In the genomic region with DNA sequence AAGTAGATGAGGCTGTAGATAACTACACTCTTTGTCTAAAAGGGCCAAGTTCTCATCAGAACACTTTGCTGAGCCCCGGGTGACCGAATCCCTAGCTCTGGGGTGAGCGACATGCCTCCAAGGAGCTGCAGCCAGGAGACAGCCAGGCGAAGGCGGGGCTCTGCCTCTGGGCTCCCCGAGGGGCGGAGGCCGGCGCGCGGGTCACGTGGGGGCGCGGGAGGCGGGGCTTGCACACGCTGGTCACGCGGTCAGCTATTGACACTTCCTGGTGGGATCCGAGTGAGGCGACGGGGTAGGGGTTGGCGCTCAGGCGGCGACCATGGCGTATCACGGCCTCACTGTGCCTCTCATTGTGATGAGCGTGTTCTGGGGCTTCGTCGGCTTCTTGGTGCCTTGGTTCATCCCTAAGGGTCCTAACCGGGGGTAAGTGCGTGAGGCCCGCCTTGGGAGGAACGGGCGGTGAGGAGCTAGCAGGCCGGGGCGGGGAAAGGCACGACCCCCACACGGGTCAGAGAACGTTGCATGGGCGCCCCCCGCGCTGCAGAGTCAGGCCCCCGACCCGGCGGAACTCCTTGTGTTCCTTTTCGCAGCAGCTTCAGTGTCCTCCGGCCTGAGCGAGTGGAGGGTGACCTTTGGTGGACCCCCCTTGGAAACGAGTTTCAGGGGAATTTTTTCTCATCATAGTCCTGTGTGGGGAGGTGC, we compare ENCODE assay signal across 1 cellular context.
TF ChIP-seq lines count a peak whose summit lies in the region.

ATP6V0E1 (plus strand) TSS at position 230 of the 702 bp plus-strand sequence; CDS start at position 320, 90 bp downstream.

TF ChIP-seq in HepG2, 621 proteins besides CTCF, POLR2A, EP300 and RAD21 (continued from another document and continues in another):
- no peak for TF ChIP-seq ZNF335 (CRISPR knock-in tag; IDR thresholded peaks at IDR 0.05)
- no peak for TF ChIP-seq HMGA1 (CRISPR knock-in tag; conservative IDR thresholded peaks at IDR 0.05)
- no peak; the same call in 1 of the 2 replicates for TF ChIP-seq ZSCAN29 (CRISPR knock-in tag; conservative IDR thresholded peaks at IDR 0.05)
- TF ChIP-seq ZNF720 (CRISPR knock-in tag; IDR thresholded peaks at IDR 0.05), result no peak
- TF ChIP-seq ZIK1 (CRISPR knock-in tag; IDR thresholded peaks at IDR 0.05; ENCODE audit: borderline replicate concordance, low read depth), result 0 out of 2 replicates have a peak, but pooled peaks have one; percentile 45
- TF ChIP-seq NFIB (CRISPR knock-in tag; IDR thresholded peaks at IDR 0.05; ENCODE audit: borderline replicate concordance), result no peak
- TF ChIP-seq ZFP82 (CRISPR knock-in tag; IDR thresholded peaks at IDR 0.05; ENCODE audit: borderline replicate concordance), result no peak
- TF ChIP-seq IRF1 (CRISPR knock-in tag; IDR thresholded peaks at IDR 0.05; ENCODE audit: low read depth), result no peak
- no peak for TF ChIP-seq TCF7L2 (IDR thresholded peaks at IDR 0.05; ENCODE audit: low read depth, low read length)
- peak; percentile 62 for TF ChIP-seq RXRA (CRISPR knock-in tag; IDR thresholded peaks at IDR 0.05)
- no peak for TF ChIP-seq KLF13 (CRISPR knock-in tag; IDR thresholded peaks at IDR 0.05)
- no peak for TF ChIP-seq MTF2 (CRISPR knock-in tag; IDR thresholded peaks at IDR 0.05; ENCODE audit: borderline replicate concordance)
- no peak for TF ChIP-seq ZNF121 (CRISPR knock-in tag; IDR thresholded peaks at IDR 0.05)
- no peak; the same call in 1 of the 2 replicates for TF ChIP-seq ZSCAN21 (CRISPR knock-in tag; IDR thresholded peaks at IDR 0.05; ENCODE audit: borderline replicate concordance)
- TF ChIP-seq POGK (CRISPR knock-in tag; conservative IDR thresholded peaks at IDR 0.05), result peak; percentile 54; the same call in 1 of the 2 replicates
- no peak for TF ChIP-seq ZNF75D (CRISPR knock-in tag; IDR thresholded peaks at IDR 0.05; ENCODE audit: borderline replicate concordance)
- TF ChIP-seq ZBTB14 (CRISPR knock-in tag; IDR thresholded peaks at IDR 0.05), result no peak
- TF ChIP-seq ZNF800 (CRISPR knock-in tag; IDR thresholded peaks at IDR 0.05), result no peak
- TF ChIP-seq SIX4 (CRISPR knock-in tag; IDR thresholded peaks at IDR 0.05), result no peak
- TF ChIP-seq, protein P1, sequence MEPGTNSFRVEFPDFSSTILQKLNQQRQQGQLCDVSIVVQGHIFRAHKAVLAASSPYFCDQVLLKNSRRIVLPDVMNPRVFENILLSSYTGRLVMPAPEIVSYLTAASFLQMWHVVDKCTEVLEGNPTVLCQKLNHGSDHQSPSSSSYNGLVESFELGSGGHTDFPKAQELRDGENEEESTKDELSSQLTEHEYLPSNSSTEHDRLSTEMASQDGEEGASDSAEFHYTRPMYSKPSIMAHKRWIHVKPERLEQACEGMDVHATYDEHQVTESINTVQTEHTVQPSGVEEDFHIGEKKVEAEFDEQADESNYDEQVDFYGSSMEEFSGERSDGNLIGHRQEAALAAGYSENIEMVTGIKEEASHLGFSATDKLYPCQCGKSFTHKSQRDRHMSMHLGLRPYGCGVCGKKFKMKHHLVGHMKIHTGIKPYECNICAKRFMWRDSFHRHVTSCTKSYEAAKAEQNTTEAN (CRISPR knock-in tag; conservative IDR thresholded peaks at IDR 0.05), result peak; percentile 95
- TF ChIP-seq RORA (CRISPR knock-in tag; IDR thresholded peaks at IDR 0.05), result no peak
- no peak for TF ChIP-seq ZNF83 (CRISPR knock-in tag; IDR thresholded peaks at IDR 0.05; ENCODE audit: borderline replicate concordance)
- no peak for TF ChIP-seq ETV5 (CRISPR knock-in tag; IDR thresholded peaks at IDR 0.05; ENCODE audit: borderline replicate concordance)
- TF ChIP-seq ZNF605 (CRISPR knock-in tag; IDR thresholded peaks at IDR 0.05), result peak; percentile 41; the same call in 1 of the 2 replicates
- no peak for TF ChIP-seq ZNF460 (CRISPR knock-in tag; IDR thresholded peaks at IDR 0.05; ENCODE audit: borderline replicate concordance)
- no peak for TF ChIP-seq ZBTB8A (CRISPR knock-in tag; IDR thresholded peaks at IDR 0.05; ENCODE audit: borderline replicate concordance, low read depth)
- TF ChIP-seq MYC (CRISPR knock-in tag; IDR thresholded peaks at IDR 0.05; ENCODE audit: borderline replicate concordance), result peak; percentile 80; the same call in 1 of the 2 replicates
- no peak for TF ChIP-seq ZNF530 (CRISPR knock-in tag; IDR thresholded peaks at IDR 0.05; ENCODE audit: low read depth)
- no peak for TF ChIP-seq FOXP1 (IDR thresholded peaks at IDR 0.05)
- no peak for TF ChIP-seq FOXP1 (CRISPR knock-in tag; IDR thresholded peaks at IDR 0.05)
- TF ChIP-seq, protein P2, sequence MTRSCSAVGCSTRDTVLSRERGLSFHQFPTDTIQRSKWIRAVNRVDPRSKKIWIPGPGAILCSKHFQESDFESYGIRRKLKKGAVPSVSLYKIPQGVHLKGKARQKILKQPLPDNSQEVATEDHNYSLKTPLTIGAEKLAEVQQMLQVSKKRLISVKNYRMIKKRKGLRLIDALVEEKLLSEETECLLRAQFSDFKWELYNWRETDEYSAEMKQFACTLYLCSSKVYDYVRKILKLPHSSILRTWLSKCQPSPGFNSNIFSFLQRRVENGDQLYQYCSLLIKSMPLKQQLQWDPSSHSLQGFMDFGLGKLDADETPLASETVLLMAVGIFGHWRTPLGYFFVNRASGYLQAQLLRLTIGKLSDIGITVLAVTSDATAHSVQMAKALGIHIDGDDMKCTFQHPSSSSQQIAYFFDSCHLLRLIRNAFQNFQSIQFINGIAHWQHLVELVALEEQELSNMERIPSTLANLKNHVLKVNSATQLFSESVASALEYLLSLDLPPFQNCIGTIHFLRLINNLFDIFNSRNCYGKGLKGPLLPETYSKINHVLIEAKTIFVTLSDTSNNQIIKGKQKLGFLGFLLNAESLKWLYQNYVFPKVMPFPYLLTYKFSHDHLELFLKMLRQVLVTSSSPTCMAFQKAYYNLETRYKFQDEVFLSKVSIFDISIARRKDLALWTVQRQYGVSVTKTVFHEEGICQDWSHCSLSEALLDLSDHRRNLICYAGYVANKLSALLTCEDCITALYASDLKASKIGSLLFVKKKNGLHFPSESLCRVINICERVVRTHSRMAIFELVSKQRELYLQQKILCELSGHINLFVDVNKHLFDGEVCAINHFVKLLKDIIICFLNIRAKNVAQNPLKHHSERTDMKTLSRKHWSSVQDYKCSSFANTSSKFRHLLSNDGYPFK (CRISPR knock-in tag; IDR thresholded peaks at IDR 0.05; ENCODE audit: borderline replicate concordance), result peak; percentile 88
- TF ChIP-seq SRSF4 (IDR thresholded peaks at IDR 0.05; ENCODE audit: low read depth, low read length, poor library complexity, severe bottlenecking), result no peak
- TF ChIP-seq HNF4G (IDR thresholded peaks at IDR 0.05; ENCODE audit: borderline replicate concordance, low read depth, low read length), result no peak
- TF ChIP-seq HNF4G (CRISPR knock-in tag; IDR thresholded peaks at IDR 0.05; ENCODE audit: borderline replicate concordance, low read depth), result 0 out of 2 replicates have a peak, but pooled peaks have one; percentile 11
- TF ChIP-seq CAMTA2 (CRISPR knock-in tag; IDR thresholded peaks at IDR 0.05; ENCODE audit: borderline replicate concordance), result no peak
- peak; percentile 55; the same call in 1 of the 2 replicates for TF ChIP-seq KDM2A (CRISPR knock-in tag; IDR thresholded peaks at IDR 0.05; ENCODE audit: borderline replicate concordance, low read depth)
- TF ChIP-seq, protein P3, sequence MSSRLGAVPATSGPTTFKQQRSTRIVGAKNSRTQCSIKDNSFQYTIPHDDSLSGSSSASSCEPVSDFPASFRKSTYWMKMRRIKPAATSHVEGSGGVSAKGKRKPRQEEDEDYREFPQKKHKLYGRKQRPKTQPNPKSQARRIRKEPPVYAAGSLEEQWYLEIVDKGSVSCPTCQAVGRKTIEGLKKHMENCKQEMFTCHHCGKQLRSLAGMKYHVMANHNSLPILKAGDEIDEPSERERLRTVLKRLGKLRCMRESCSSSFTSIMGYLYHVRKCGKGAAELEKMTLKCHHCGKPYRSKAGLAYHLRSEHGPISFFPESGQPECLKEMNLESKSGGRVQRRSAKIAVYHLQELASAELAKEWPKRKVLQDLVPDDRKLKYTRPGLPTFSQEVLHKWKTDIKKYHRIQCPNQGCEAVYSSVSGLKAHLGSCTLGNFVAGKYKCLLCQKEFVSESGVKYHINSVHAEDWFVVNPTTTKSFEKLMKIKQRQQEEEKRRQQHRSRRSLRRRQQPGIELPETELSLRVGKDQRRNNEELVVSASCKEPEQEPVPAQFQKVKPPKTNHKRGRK (CRISPR knock-in tag; IDR thresholded peaks at IDR 0.05), result no peak
